ENCODE assay signal across 2 cellular contexts in the genomic region with DNA sequence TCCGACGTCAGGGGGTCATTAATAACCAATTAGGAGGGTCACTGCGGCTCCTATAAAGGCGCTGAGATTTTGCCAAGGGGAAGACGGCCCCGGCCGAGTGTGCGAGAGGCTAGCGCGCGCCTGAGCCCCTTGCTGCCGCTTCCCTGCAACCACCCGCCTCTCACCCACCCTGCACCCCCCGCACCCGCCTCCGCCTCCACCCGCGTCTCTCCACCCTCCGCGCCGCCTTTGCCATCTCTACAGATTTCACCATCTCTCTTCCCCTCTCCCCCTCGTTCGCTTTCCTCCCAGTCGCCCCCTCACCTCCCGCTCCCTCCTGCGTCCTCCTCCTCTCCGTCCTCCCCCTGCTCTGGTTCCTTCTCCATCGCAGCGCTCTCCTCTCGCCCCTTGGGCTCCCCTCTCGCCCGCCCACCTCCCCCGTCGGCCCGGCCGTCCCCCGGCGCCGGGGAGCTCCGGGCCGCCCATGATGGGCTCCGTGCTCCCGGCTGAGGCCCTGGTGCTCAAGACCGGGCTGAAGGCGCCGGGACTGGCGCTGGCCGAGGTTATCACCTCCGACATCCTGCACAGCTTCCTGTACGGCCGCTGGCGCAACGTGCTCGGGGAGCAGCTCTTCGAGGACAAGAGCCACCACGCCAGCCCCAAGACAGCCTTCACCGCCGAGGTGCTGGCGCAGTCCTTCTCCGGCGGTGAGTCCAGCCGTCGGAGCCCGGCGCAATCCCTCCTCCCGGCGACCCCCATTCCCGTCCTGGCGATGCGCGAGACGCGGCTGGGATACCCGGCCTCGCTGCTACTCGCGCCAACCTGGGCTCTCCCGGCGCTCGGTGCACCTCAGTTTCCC.
A peak's percentile ranks its signal among the peaks of the same experiment; 100 is the strongest.
TF ChIP-seq lines count a peak whose summit lies in the region.

Gene PRDM12 (plus strand): TSS at position 404 of the 838 bp plus-strand sequence. CDS start 60 bp downstream, at position 464.

TF ChIP-seq in A549, 52 proteins besides CTCF, POLR2A, EP300 and RAD21:
- TF ChIP-seq HES2 (IDR thresholded peaks at IDR 0.05) (no peak), TP53 (CRISPR knock-in tag; IDR thresholded peaks at IDR 0.05) (no peak), RNF2 (IDR thresholded peaks at IDR 0.05; ENCODE audit: borderline replicate concordance, low read depth) (no peak), MAX (IDR thresholded peaks at IDR 0.05) (peak; percentile 66), FOXS1 (CRISPR knock-in tag; IDR thresholded peaks at IDR 0.05) (no peak), NPAS2 (CRISPR knock-in tag; IDR thresholded peaks at IDR 0.05; ENCODE audit: borderline replicate concordance) (no peak), ZFP36 (IDR thresholded peaks at IDR 0.05; ENCODE audit: borderline replicate concordance, partially characterized antibody) (no peak), RCOR1 (IDR thresholded peaks at IDR 0.05; ENCODE audit: low read depth, low read length) (no peak), EHF (CRISPR knock-in tag; IDR thresholded peaks at IDR 0.05) (no peak), RARB (CRISPR knock-in tag; IDR thresholded peaks at IDR 0.05) (no peak), BCL3 (IDR thresholded peaks at IDR 0.05) (no peak), JUNB (IDR thresholded peaks at IDR 0.05) (no peak), ELK1 (IDR thresholded peaks at IDR 0.05; ENCODE audit: low read depth, low read length) (no peak), MYC (IDR thresholded peaks at IDR 0.05; ENCODE audit: borderline replicate concordance, low read length) (no peak)
- TF ChIP-seq, protein P1, sequence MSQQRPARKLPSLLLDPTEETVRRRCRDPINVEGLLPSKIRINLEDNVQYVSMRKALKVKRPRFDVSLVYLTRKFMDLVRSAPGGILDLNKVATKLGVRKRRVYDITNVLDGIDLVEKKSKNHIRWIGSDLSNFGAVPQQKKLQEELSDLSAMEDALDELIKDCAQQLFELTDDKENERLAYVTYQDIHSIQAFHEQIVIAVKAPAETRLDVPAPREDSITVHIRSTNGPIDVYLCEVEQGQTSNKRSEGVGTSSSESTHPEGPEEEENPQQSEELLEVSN (IDR thresholded peaks at IDR 0.05; ENCODE audit: borderline replicate concordance, low read depth), result peak; percentile 65; the same call in 1 of the 2 replicates
- TF ChIP-seq, protein P2, sequence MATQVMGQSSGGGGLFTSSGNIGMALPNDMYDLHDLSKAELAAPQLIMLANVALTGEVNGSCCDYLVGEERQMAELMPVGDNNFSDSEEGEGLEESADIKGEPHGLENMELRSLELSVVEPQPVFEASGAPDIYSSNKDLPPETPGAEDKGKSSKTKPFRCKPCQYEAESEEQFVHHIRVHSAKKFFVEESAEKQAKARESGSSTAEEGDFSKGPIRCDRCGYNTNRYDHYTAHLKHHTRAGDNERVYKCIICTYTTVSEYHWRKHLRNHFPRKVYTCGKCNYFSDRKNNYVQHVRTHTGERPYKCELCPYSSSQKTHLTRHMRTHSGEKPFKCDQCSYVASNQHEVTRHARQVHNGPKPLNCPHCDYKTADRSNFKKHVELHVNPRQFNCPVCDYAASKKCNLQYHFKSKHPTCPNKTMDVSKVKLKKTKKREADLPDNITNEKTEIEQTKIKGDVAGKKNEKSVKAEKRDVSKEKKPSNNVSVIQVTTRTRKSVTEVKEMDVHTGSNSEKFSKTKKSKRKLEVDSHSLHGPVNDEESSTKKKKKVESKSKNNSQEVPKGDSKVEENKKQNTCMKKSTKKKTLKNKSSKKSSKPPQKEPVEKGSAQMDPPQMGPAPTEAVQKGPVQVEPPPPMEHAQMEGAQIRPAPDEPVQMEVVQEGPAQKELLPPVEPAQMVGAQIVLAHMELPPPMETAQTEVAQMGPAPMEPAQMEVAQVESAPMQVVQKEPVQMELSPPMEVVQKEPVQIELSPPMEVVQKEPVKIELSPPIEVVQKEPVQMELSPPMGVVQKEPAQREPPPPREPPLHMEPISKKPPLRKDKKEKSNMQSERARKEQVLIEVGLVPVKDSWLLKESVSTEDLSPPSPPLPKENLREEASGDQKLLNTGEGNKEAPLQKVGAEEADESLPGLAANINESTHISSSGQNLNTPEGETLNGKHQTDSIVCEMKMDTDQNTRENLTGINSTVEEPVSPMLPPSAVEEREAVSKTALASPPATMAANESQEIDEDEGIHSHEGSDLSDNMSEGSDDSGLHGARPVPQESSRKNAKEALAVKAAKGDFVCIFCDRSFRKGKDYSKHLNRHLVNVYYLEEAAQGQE (IDR thresholded peaks at IDR 0.05), result no peak
TF ChIP-seq in A549: peak in this region for 2.

TF ChIP-seq in HepG2, 621 proteins besides CTCF, POLR2A, EP300 and RAD21:
- TF ChIP-seq EZH2 (conservative IDR thresholded peaks at IDR 0.05; ENCODE audit: low read depth, low read length) (0 out of 2 replicates have a peak, but pooled peaks have one; percentile 3), ZNF263 (CRISPR knock-in tag; IDR thresholded peaks at IDR 0.05) (peak; percentile 53), MAX (IDR thresholded peaks at IDR 0.05) (peak; percentile 30; the same call in 1 of the 2 replicates), ZNF44 (CRISPR knock-in tag; IDR thresholded peaks at IDR 0.05) (no peak), MTF2 (CRISPR knock-in tag; IDR thresholded peaks at IDR 0.05; ENCODE audit: borderline replicate concordance) (peak; percentile 26; the same call in 1 of the 2 replicates)
- TF ChIP-seq, protein P3, sequence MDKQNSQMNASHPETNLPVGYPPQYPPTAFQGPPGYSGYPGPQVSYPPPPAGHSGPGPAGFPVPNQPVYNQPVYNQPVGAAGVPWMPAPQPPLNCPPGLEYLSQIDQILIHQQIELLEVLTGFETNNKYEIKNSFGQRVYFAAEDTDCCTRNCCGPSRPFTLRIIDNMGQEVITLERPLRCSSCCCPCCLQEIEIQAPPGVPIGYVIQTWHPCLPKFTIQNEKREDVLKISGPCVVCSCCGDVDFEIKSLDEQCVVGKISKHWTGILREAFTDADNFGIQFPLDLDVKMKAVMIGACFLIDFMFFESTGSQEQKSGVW (CRISPR knock-in tag; IDR thresholded peaks at IDR 0.05; ENCODE audit: borderline replicate concordance), result no peak
